In genomic region chr4:577499-578450, GRCh38 we compare ENCODE assay signal across 10 cellular contexts. TPM values are rescaled to one million over a fixed set of nuclear protein-coding genes. Genes with fewer than 3 reads are reported as not detected.
DNase-seq lines count a peak whose midpoint lies in the region; ATAC-seq and TF ChIP-seq lines count a peak whose summit lies in the region.
"Had no signal": no experiment of that assay in that cellular context is flagged by ENCODE, and none has a peak within 500 bp of the region (broad histone marks: within the 10 kb centered on the region; RNA-seq: fewer than 3 reads in every experiment).

No MANE protein-coding gene starts in this region.

- WGBS in psoas muscle, 3 donors = 4 to 7% (median 4%) methylated on average over 49 to 52 of the region's 52 CpGs

- H3K4me1 ChIP-seq in BE2C (no peaks in the 10 kb centered on the region), psoas muscle (no peaks in the 10 kb centered on the region)

- DNase-seq in NCI-H1436 (lab: John Stamatoyannopoulos, UW) (peak; percentile 23), NCI-H1436 treated with DMSO at 0.1 percent for 48 hours (lab: John Stamatoyannopoulos, UW) (no peak), NCI-H524 (lab: John Stamatoyannopoulos, UW) (peak; percentile 33 to 48), epithelial cell of esophagus (ENCODE audit: low read depth) (peak; percentile 66), putamen (ENCODE audit: low spot score) (peak; percentile 74), BE2C (no peak), COLO829 (ENCODE audit: low spot score) (no peak), psoas muscle (no peak)

- H3K4me3 ChIP-seq in epithelial cell of esophagus (ENCODE audit: low read length) = no peak overlapping the region
- H3K4me3 ChIP-seq in BE2C (ENCODE audit: low read depth, low read length) = no peak overlapping the region
- no peak overlapping the region for H3K4me3 ChIP-seq in psoas muscle

- no peaks in the 10 kb centered on the region for H3K36me3 ChIP-seq in BE2C
- H3K36me3 ChIP-seq in psoas muscle (ENCODE audit: insufficient read depth in 1 of 2, low read depth in 1 of 2) = no peaks in the 10 kb centered on the region

- ATAC-seq in psoas muscle = no peak

- H3K9me3 ChIP-seq in BE2C (peaks cover 3% of the 10 kb centered on the region; the same call in 1 of the 2 replicates), psoas muscle (no peaks in the 10 kb centered on the region)

- H3K27ac ChIP-seq in psoas muscle = no peak overlapping the region

- intact Hi-C loops in psoas muscle (cut with DNase I) = no loop called here

- no peak for TF ChIP-seq CTCF in epithelial cell of esophagus (IDR thresholded peaks at IDR 0.05; ENCODE audit: insufficient read depth, low read depth, low read length, missing control alignments)
- no peak for TF ChIP-seq CTCF in BE2C (IDR thresholded peaks at IDR 0.05; ENCODE audit: low read depth, low read length)
- no peak for TF ChIP-seq CTCF in psoas muscle (IDR thresholded peaks at IDR 0.05)

- H3K27me3 ChIP-seq in BE2C (peaks cover 23% of the 10 kb centered on the region), psoas muscle (ENCODE audit: insufficient read depth in 3 of 3, low read length in 2 of 3) (peaks cover 0 to 58% (median 34%) of the 10 kb centered on the region in 3 donors)

RNA-seq across cellular contexts. Expression of gene TMEM271, which starts 1.7 kb away (rescaled TPM):
- polyA plus RNA-seq in BE2C (2012; ENCODE audit: insufficient read depth, insufficient read length, low read depth) = not detected
- total RNA-seq in psoas muscle = not detected
- polyA plus RNA-seq in psoas muscle = not detected
- total RNA-seq: activated CD8-positive, alpha-beta memory T cell treated with anti-CD3 and anti-CD28 coated beads for 36 hours; natural killer cell treated with Interleukin-12 subunit alpha and Interleukin-12 subunit beta and Interleukin-15 and Interleukin-18, amount 100 ng/mL, for 72 hours had no signal

RNA-seq across cellular contexts. Expression of gene PDE6B, which starts 47.6 kb away (rescaled TPM):
- polyA plus RNA-seq in BE2C (2012; ENCODE audit: insufficient read depth, insufficient read length, low read depth) = 4.8 TPM
- under 1 TPM in 3 of 4 donors, not detected in 1; 0.30 to 0.39 (median 0.32) TPM for total RNA-seq in psoas muscle
- polyA plus RNA-seq in psoas muscle = under 1 TPM; 0.03 to 0.48 (median 0.09) TPM

Comparison
In these comparisons a context has a peak if more than half of its experiments do, and no peak if none do; other contexts are left out.
1. DNase-seq: peak in NCI-H1436 (single experiment), NCI-H524 (2 of 2), epithelial cell of esophagus (single experiment) and putamen (single experiment); none in NCI-H1436 treated with DMSO at 0.1 percent for 48 hours (single experiment), BE2C (single experiment), COLO829 (single experiment) and psoas muscle (0 of 2).